Comparison of ENCODE assay signal across 7 cellular contexts in the genomic region with DNA sequence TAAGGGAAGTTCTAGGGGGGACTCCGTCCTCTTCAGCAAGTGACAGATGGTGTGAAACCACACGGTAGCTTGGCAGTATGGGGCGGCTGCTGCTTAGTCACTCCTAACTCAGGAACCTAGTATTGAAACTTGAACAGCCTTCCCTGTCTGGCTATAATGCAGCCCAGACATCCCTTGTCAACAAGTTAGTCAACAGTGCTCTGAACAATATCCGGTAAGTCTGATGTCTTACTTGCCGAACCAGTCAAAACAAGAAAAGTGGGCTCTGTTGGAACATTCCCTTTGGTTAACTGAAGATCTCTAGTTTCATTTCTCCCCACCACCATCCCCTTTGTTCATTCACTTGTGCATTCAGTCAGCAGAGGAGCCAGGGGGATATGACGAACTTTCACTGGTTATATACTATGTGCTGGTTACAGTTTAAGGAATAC. TPM values are rescaled to one million over a fixed set of nuclear protein-coding genes. Genes with fewer than 3 reads are reported as not detected.
DNase-seq lines count a peak whose midpoint lies in the region; ATAC-seq and TF ChIP-seq lines count a peak whose summit lies in the region.

No MANE protein-coding gene starts in this region.

- H3K9me3 ChIP-seq in Peyer's patch: no peaks in the 10 kb centered on the region

- in situ Hi-C loops in SK-MEL-5 (cut with HindIII; ENCODE audit: low pct_unique_long_range_greater_than_20kb, low sequenced_read_pairs): no loop called here

- no peaks in the 10 kb centered on the region for H3K36me3 ChIP-seq in Peyer's patch

- peak; percentile 98 for ATAC-seq in GM19025 (IDR thresholded peaks at IDR 0.05; ENCODE audit: low read depth, unreplicated experiment)
- ATAC-seq in HG02973 (IDR thresholded peaks at IDR 0.05; ENCODE audit: unreplicated experiment): peak; percentile 98
- ATAC-seq in esophagus mucosa: peak; percentile 97

- H3K4me1 ChIP-seq in Peyer's patch: no peaks in the 10 kb centered on the region

- TF ChIP-seq CTCF in Peyer's patch (IDR thresholded peaks at IDR 0.05): no peak

- H3K27me3 ChIP-seq in Peyer's patch: no peaks in the 10 kb centered on the region

- no peak for TF ChIP-seq POLR2A in Peyer's patch (IDR thresholded peaks at IDR 0.05)

- no peak overlapping the region for H3K27ac ChIP-seq in Peyer's patch
- no peak overlapping the region for H3K27ac ChIP-seq in substantia nigra (ENCODE audit: low read depth, low read length, poor library complexity, severe bottlenecking)

- no peak overlapping the region for H3K4me3 ChIP-seq in Peyer's patch

- DNase-seq in SK-MEL-5 (ENCODE audit: low read depth, low spot score) (peak; percentile 50), NCI-H1092 (lab: John Stamatoyannopoulos, UW) (no peak), Peyer's patch (no peak), substantia nigra (lab: John Stamatoyannopoulos, UW) (no peak)

RNA-seq across cellular contexts. Expression of a gene that starts 18.7 kb away (rescaled TPM):
- total RNA-seq in SK-MEL-5 (2014; rRNA removed; shearing (Covaris generic)): not detected in 2 replicates
- not detected in 2 replicates for polyA plus RNA-seq in SK-MEL-5 (2015; cell fraction: cytosol; rRNA removed)
- polyA plus RNA-seq in SK-MEL-5 (2015; cell fraction: nucleus; rRNA removed): not detected in 2 replicates
- total RNA-seq in esophagus mucosa (9.0 TPM), Peyer's patch (10 to 100 TPM in 1 of 4 donors, 1 to 10 TPM in 2, not detected in 1; 1.4 to 91.6 (median 6.7) TPM)
